In genomic region chr17:82407255-82407654, GRCh38 we compare ENCODE assay signal across 14 cellular contexts. TPM values are rescaled to one million over a fixed set of nuclear protein-coding genes. Genes with fewer than 3 reads are reported as not detected.
DNase-seq lines count a peak whose midpoint lies in the region; ATAC-seq and TF ChIP-seq lines count a peak whose summit lies in the region.
"Had no signal": no experiment of that assay in that cellular context is flagged by ENCODE, and none has a peak within 500 bp of the region (broad histone marks: within the 10 kb centered on the region; RNA-seq: fewer than 3 reads in every experiment).

No MANE protein-coding gene starts in this region.

- TF ChIP-seq CTCF in CD8-positive, alpha-beta T cell (IDR thresholded peaks at IDR 0.05) = no peak
- TF ChIP-seq CTCF in osteoblast (IDR thresholded peaks at IDR 0.05; ENCODE audit: extremely low read depth, low read depth, low read length) = no peak
- TF ChIP-seq CTCF in mammary epithelial cell (conservative IDR thresholded peaks at IDR 0.05 in 1 of 2, IDR thresholded peaks at IDR 0.05 in 1 of 2; ENCODE audit: extremely low read depth in 1 of 2, insufficient read depth in 1 of 2, low read depth in 1 of 2, low read length in 2 of 2) = no peak

- peaks cover 50% of the 10 kb centered on the region for H3K36me3 Mint-ChIP-seq in CD8-positive, alpha-beta T cell

- no peaks in the 10 kb centered on the region for H3K27me3 ChIP-seq in CD8-positive, alpha-beta T cell (ENCODE audit: insufficient read depth, low read length)
- H3K27me3 ChIP-seq in osteoblast (ENCODE audit: insufficient read depth, low read length) (no peaks in the 10 kb centered on the region), mammary epithelial cell (ENCODE audit: insufficient read depth, low read length) (no peaks in the 10 kb centered on the region)
- H3K27me3 ChIP-seq: dorsolateral prefrontal cortex had no signal

- no peaks in the 10 kb centered on the region for H3K9me3 ChIP-seq in CD8-positive, alpha-beta T cell (ENCODE audit: low read length)
- H3K9me3 ChIP-seq in osteoblast (ENCODE audit: low read depth, low read length) = no peaks in the 10 kb centered on the region
- no peaks in the 10 kb centered on the region for H3K9me3 ChIP-seq in mammary epithelial cell (replicated peaks; ENCODE audit: insufficient read depth, low read length)
- H3K9me3 ChIP-seq: mucosa of descending colon had no signal

- H2AFZ ChIP-seq in osteoblast (ENCODE audit: low read length) = no peak overlapping the region
- H2AFZ ChIP-seq in mammary epithelial cell (ENCODE audit: low read depth, low read length) = no peak overlapping the region

- H3K4me2 ChIP-seq in osteoblast (ENCODE audit: insufficient read depth, low read length) (no peak overlapping the region), mammary epithelial cell (ENCODE audit: insufficient read depth, low read depth, low read length) (no peak overlapping the region)

- POLR2A ChIA-PET in CD8-positive, alpha-beta T cell (lab: Charles Lee) = interaction anchor here (1.3 kb wide), 1 partner anchor 10 kb away, joined by 3 read pairs; no protein-coding TSS in a partner anchor

- no peak overlapping the region for H3K27ac ChIP-seq in CD8-positive, alpha-beta T cell (ENCODE audit: low read depth, low read length)
- no peak overlapping the region for H3K27ac ChIP-seq in osteoblast (ENCODE audit: low read depth, low read length)
- H3K27ac ChIP-seq in mammary epithelial cell (ENCODE audit: insufficient read depth, low read depth, low read length) = no peak overlapping the region
- H3K27ac ChIP-seq: dorsolateral prefrontal cortex had no signal

- intact Hi-C loops in CD8-positive, alpha-beta T cell (cut with DNase I, micrococcal nuclease) = no loop called here
- intact Hi-C loops in mammary epithelial cell (cut with micrococcal nuclease) = no loop called here

- in situ Hi-C loops in mammary epithelial cell (cut with MboI; ENCODE audit: low sequenced_read_pairs in 2 of 2) = loop anchor here in 1 of 2 donors (5.0 kb wide), 1 partner anchor 50 kb away; the partner anchor contains the start of gene TEX19

- no peaks in the 10 kb centered on the region for H3K27me3 Mint-ChIP-seq in CD8-positive, alpha-beta T cell (ENCODE audit: low read depth)

- DNase-seq in CD8-positive, alpha-beta T cell = no peak
- DNase-seq in MV-4-11 (lab: John Stamatoyannopoulos, UW) (peak; percentile 34), astrocyte of the hippocampus (ENCODE audit: low read depth, low spot score) (peak; percentile 82), osteoblast (ENCODE audit: insufficient read length, low spot score, missing footprints) (peak; percentile 75), mammary epithelial cell (no peak), NCI-H1105 (lab: John Stamatoyannopoulos, UW) (no peak)
- no peak for DNase-seq in stimulated activated naive CD4-positive, alpha-beta T cell (lab: John Stamatoyannopoulos, UW)
- DNase-seq: activated CD4-positive, alpha-beta T cell treated with anti-CD3 and anti-CD28 coated beads for 1 hour; amygdala; dorsolateral prefrontal cortex; mucosa of descending colon; T-helper 1 cell had no signal

- CTCF ChIA-PET in CD8-positive, alpha-beta T cell (lab: Charles Lee) = no interaction called here
- CTCF ChIA-PET in mammary epithelial cell (lab: Charles Lee; ENCODE audit: low non-redundant PET) = no interaction called here

- H3K36me3 ChIP-seq in CD8-positive, alpha-beta T cell (ENCODE audit: insufficient read depth, low read length) = peaks cover 8% of the 10 kb centered on the region
- H3K36me3 ChIP-seq in osteoblast (ENCODE audit: insufficient read depth, low read length) (no peaks in the 10 kb centered on the region), mammary epithelial cell (ENCODE audit: insufficient read depth, low read length) (no peaks in the 10 kb centered on the region)

- BruUV-seq in mammary epithelial cell (replicated peaks; lab: Mats Ljungman, UMichigan) = no TSS peak

- ATAC-seq in CD8-positive, alpha-beta T cell = no peak
- no peak for ATAC-seq in GM21390 (IDR thresholded peaks at IDR 0.05; ENCODE audit: unreplicated experiment)
- ATAC-seq: mucosa of descending colon had no signal

- no peaks in the 10 kb centered on the region for H3K4me1 Mint-ChIP-seq in CD8-positive, alpha-beta T cell (ENCODE audit: low read depth)

- H3K27ac Mint-ChIP-seq in CD8-positive, alpha-beta T cell = peak overlapping the region; percentile 22

- H3K4me1 ChIP-seq in CD8-positive, alpha-beta T cell (ENCODE audit: insufficient read depth, low read length) = no peaks in the 10 kb centered on the region
- H3K4me1 ChIP-seq in osteoblast (ENCODE audit: insufficient read depth, low read length) (no peaks in the 10 kb centered on the region), mammary epithelial cell (ENCODE audit: insufficient read depth, low read length) (no peaks in the 10 kb centered on the region)

- 84% methylated on average over 12 of the region's 13 CpGs for WGBS in mammary epithelial cell (ENCODE audit: low coverage, missing lambda C conversion rate)

- H3K9ac ChIP-seq in mammary epithelial cell (ENCODE audit: insufficient read depth, low read length) = no peak overlapping the region

- H3K79me2 ChIP-seq in osteoblast (ENCODE audit: insufficient read depth, low read length) (no peaks in the 10 kb centered on the region), mammary epithelial cell (ENCODE audit: insufficient read depth, low read length) (peaks cover 4% of the 10 kb centered on the region)

- dilution Hi-C loops in mammary epithelial cell (cut with HindIII; ENCODE audit: low sequenced_read_pairs) = loop anchor here (5.0 kb wide), 1 partner anchor 130 kb away; no protein-coding TSS in a partner anchor

- no peaks in the 10 kb centered on the region for H3K9me3 Mint-ChIP-seq in CD8-positive, alpha-beta T cell

- no peak overlapping the region for H3K4me3 ChIP-seq in CD8-positive, alpha-beta T cell (ENCODE audit: low read depth, low read length)
- H3K4me3 ChIP-seq in osteoblast (ENCODE audit: insufficient read depth, low read length) (no peak overlapping the region), mammary epithelial cell (replicated peaks in 1 of 3; ENCODE audit: insufficient read depth in 1 of 3, low read depth in 2 of 3, low read length in 3 of 3) (no peak overlapping the region)
- H3K4me3 ChIP-seq: dorsolateral prefrontal cortex, mucosa of descending colon had no signal

- no peak overlapping the region for H3K4me3 Mint-ChIP-seq in CD8-positive, alpha-beta T cell

- H4K20me1 ChIP-seq in osteoblast (ENCODE audit: insufficient read depth, low read length) (peaks cover 13% of the 10 kb centered on the region), mammary epithelial cell (ENCODE audit: insufficient read depth, low read length) (no peaks in the 10 kb centered on the region)

RNA-seq across cellular contexts. Expression of gene HEXD, which starts 10.9 kb away (rescaled TPM):
- 10 to 100 TPM; 24.6 to 25.0 TPM for total RNA-seq in CD8-positive, alpha-beta T cell
- total RNA-seq in osteoblast (13.0 and 20.3 TPM in 2 replicates), mammary epithelial cell (10 to 100 TPM in 1 of 2 donors, 1 to 10 TPM in 1; 6.3 to 13.0 TPM)
- polyA plus RNA-seq in mammary epithelial cell = 8.0 TPM
- polyA minus RNA-seq in mammary epithelial cell = 3.8 TPM

RNA-seq across cellular contexts. Expression of gene OGFOD3, which starts 11.1 kb away (rescaled TPM):
- total RNA-seq in CD8-positive, alpha-beta T cell = 10 to 100 TPM; 11.4 to 14.1 TPM
- total RNA-seq in osteoblast (25.3 and 27.4 TPM in 2 replicates), mammary epithelial cell (10 to 100 TPM; 18.5 to 25.6 TPM)
- polyA plus RNA-seq in mammary epithelial cell = 26.1 TPM
- 19.0 TPM for polyA minus RNA-seq in mammary epithelial cell

RNA-seq across cellular contexts. Expression of gene UTS2R, which starts 35.7 kb away (rescaled TPM):
- not detected for total RNA-seq in CD8-positive, alpha-beta T cell
- not detected in 2 replicates for total RNA-seq in osteoblast
- not detected for total RNA-seq in mammary epithelial cell
- polyA plus RNA-seq in mammary epithelial cell = not detected
- polyA minus RNA-seq in mammary epithelial cell = not detected
- total RNA-seq: mucosa of descending colon had no signal
- polyA plus RNA-seq: BJ had no signal

RNA-seq across cellular contexts. Expression of gene CYBC1, which starts 43.3 kb away (rescaled TPM):
- 10 to 100 TPM; 52.9 to 63.9 TPM for total RNA-seq in CD8-positive, alpha-beta T cell
- total RNA-seq in osteoblast = 72.4 and 75.1 TPM in 2 replicates
- 10 to 100 TPM; 21.8 to 38.3 TPM for total RNA-seq in mammary epithelial cell
- polyA plus RNA-seq in mammary epithelial cell = 30.3 TPM
- 21.6 TPM for polyA minus RNA-seq in mammary epithelial cell

RNA-seq across cellular contexts. Expression of gene TEX19, which starts 48.2 kb away (rescaled TPM):
- not detected for total RNA-seq in CD8-positive, alpha-beta T cell
- total RNA-seq in osteoblast = under 0.01 and 0.29 TPM in 2 replicates
- total RNA-seq in mammary epithelial cell = not detected
- not detected for polyA plus RNA-seq in mammary epithelial cell
- not detected for polyA minus RNA-seq in mammary epithelial cell
- total RNA-seq: dorsolateral prefrontal cortex, mucosa of descending colon had no signal

Comparison
In these comparisons a context has a peak if more than half of its experiments do, and no peak if none do; other contexts are left out.
1. DNase-seq: peak in MV-4-11 (single experiment), astrocyte of the hippocampus (single experiment) and osteoblast (single experiment); none in CD8-positive, alpha-beta T cell (0 of 7), mammary epithelial cell (single experiment), NCI-H1105 (single experiment) and stimulated activated naive CD4-positive, alpha-beta T cell (0 of 6).